In genomic region chrX:69618803-69619202, GRCh38 we compare ENCODE assay signal across 8 cellular contexts. TPM values are rescaled to one million over a fixed set of nuclear protein-coding genes. Genes with fewer than 3 reads are reported as not detected.
DNase-seq lines count a peak whose midpoint lies in the region; ATAC-seq, FAIRE-seq and TF ChIP-seq lines count a peak whose summit lies in the region.

No MANE protein-coding gene starts in this region.

- no peak for TF ChIP-seq EP300 in esophagus muscularis mucosa (IDR thresholded peaks at IDR 0.05)

- H3K4me1 ChIP-seq in esophagus muscularis mucosa (peaks cover 0 to 13% (median 6%) of the 10 kb centered on the region in 4 donors), small intestine (ENCODE audit: control insufficient read depth in 2 of 2, insufficient read depth in 1 of 2, low read depth in 1 of 2, low read length in 1 of 2) (no peaks in the 10 kb centered on the region)

- H3K27me3 ChIP-seq in esophagus muscularis mucosa (no peaks in the 10 kb centered on the region), small intestine (ENCODE audit: control insufficient read depth in 2 of 2, insufficient read depth in 2 of 2, low read length in 2 of 2) (no peaks in the 10 kb centered on the region)

- DNase-seq in ACHN (peak; percentile 4), GM13977 (ENCODE audit: low spot score) (no peak), RPMI7951 (ENCODE audit: low read depth) (peak; percentile 4), esophagus muscularis mucosa (ENCODE audit: extremely low spot score) (no peak), small intestine (peak; percentile 9), erythroblast (lab: John Stamatoyannopoulos, UW) (no peak)

- H3K36me3 ChIP-seq in esophagus muscularis mucosa (no peaks in the 10 kb centered on the region), small intestine (ENCODE audit: control insufficient read depth in 2 of 2, insufficient read depth in 2 of 2, low read length in 2 of 2) (no peaks in the 10 kb centered on the region)

- FAIRE-seq in small intestine (lab: Jason Lieb, UNC), result peak; percentile 59

- TF ChIP-seq CTCF in GM13977 (IDR thresholded peaks at IDR 0.05; ENCODE audit: extremely low read depth, insufficient read depth, missing control alignments) (peak; percentile 30), esophagus muscularis mucosa (IDR thresholded peaks at IDR 0.05) (peak; percentile 42 to 55 (median 45))

- WGBS in esophagus muscularis mucosa, result 3% methylated on average over 1 of the region's 1 CpG
- WGBS in small intestine, 3 donors, result 0% methylated on average over 1 of the region's 1 CpG

- no peak for ATAC-seq in HG02852 (IDR thresholded peaks at IDR 0.05; ENCODE audit: unreplicated experiment)
- ATAC-seq in GM21528 (IDR thresholded peaks at IDR 0.05; ENCODE audit: low FRiP score, unreplicated experiment), result no peak

- H3K4me3 ChIP-seq in esophagus muscularis mucosa (no peak overlapping the region), small intestine (ENCODE audit: low read depth in 1 of 2, low read length in 2 of 2) (no peak overlapping the region)

- TF ChIP-seq POLR2A in esophagus muscularis mucosa (IDR thresholded peaks at IDR 0.05; ENCODE audit: low read depth) (no peak), erythroblast (IDR thresholded peaks at IDR 0.05; ENCODE audit: low read length) (no peak)

- intact Hi-C loops in esophagus muscularis mucosa (cut with DNase I), result loop anchor here (5.0 kb wide), 1 partner anchor 408 kb away; no protein-coding TSS in a partner anchor

- in situ Hi-C loops in ACHN (cut with HindIII; ENCODE audit: low pct_ligation_motif_present, low pct_unique_long_range_greater_than_20kb, low sequenced_read_pairs) (no loop called here), GM13977 (cut with MboI; ENCODE audit: low pct_unique_long_range_greater_than_20kb, low sequenced_read_pairs, unreplicated experiment) (no loop called here)

- no peaks in the 10 kb centered on the region for H3K9me3 ChIP-seq in esophagus muscularis mucosa
- no peaks in the 10 kb centered on the region for H3K9me3 ChIP-seq in small intestine (ENCODE audit: control insufficient read depth, low read depth)

- no peak overlapping the region for H3K27ac ChIP-seq in esophagus muscularis mucosa (replicated peaks in 1 of 4)
- no peak overlapping the region for H3K27ac ChIP-seq in small intestine (ENCODE audit: low read depth in 1 of 2, low read length in 1 of 2)

RNA-seq across cellular contexts. Expression of gene EDA, which starts 2.9 kb away (rescaled TPM):
- total RNA-seq in RPMI7951 (2014; rRNA removed; shearing (Covaris generic)), result under 0.01 and 0.10 TPM in 2 replicates
- 10 to 100 TPM in 1 of 4 donors, 1 to 10 TPM in 3; 4.3 to 10.9 (median 6.3) TPM for total RNA-seq in esophagus muscularis mucosa
- 1 to 10 TPM in 2 of 3 donors, not detected in 1; 1.1 to 1.4 TPM for polyA plus RNA-seq in small intestine

Comparison
In these comparisons a context has a peak if more than half of its experiments do, and no peak if none do; other contexts are left out.
1. DNase-seq: peak in ACHN (single experiment), RPMI7951 (single experiment) and small intestine (single experiment); none in GM13977 (single experiment), esophagus muscularis mucosa (single experiment) and erythroblast (0 of 2).